9 cellular contexts compared by ENCODE assay signal in the genomic region with DNA sequence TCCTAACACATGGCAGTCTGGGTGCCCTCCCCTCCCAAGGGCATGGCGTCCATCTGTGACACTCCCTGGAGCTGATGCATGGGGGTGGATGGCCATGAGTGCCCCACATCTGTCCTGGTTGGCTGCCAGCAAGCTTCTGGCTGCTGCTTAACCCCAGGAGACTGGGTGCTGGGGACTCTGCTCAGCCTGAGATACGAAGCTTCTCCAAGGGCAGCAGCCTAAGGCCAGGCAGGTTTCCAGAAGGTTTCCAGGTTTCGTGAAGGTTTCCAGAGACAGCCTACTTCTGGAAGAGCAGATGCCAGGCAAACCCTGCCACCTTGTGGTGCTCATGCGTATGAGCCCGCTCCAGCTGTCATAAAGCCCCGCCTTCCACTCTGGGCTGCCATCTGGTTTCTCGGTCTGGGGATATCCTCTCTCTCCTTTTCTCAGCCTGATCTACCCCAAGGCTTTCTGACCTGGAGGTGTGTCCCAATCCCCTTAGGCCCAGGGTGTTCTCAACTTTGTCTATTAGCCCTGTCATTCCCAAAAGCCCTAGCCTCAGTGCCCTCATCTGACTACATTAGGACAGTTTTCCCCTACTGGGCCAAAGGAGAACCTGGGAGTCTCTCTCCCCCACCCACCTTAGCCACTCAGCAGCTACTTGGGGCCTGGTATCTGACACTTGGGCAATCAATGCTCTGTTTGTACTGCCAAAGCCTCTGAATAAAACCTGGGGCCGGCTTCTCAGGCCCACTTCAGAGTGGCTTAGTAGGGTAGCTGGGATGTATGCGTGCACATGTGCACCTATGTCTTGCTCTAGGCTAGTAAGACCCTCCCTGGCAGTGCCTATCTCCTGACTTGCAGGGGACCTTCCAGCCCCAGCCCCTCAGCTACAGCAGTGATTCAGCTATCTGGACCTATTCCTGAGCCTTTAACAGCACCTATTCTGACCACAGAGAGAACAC. TPM values are rescaled to one million over a fixed set of nuclear protein-coding genes. Genes with fewer than 3 reads are reported as not detected.
DNase-seq lines count a peak whose midpoint lies in the region; ATAC-seq, FAIRE-seq and TF ChIP-seq lines count a peak whose summit lies in the region.
"Had no signal": no experiment of that assay in that cellular context is flagged by ENCODE, and none has a peak within 500 bp of the region (broad histone marks: within the 10 kb centered on the region; RNA-seq: fewer than 3 reads in every experiment).

No MANE protein-coding gene starts in this region.

- H3K36me3 ChIP-seq in breast epithelium (no peaks in the 10 kb centered on the region), keratinocyte (ENCODE audit: control insufficient read depth in 2 of 2, extremely low read depth in 1 of 2, insufficient read depth in 2 of 2, low read length in 2 of 2) (peaks cover 3 to 9% of the 10 kb centered on the region in 2 experiments)

- peak; percentile 93 for ATAC-seq in GM18498 (IDR thresholded peaks at IDR 0.05; ENCODE audit: unreplicated experiment)
- ATAC-seq in HG02759 (IDR thresholded peaks at IDR 0.05; ENCODE audit: unreplicated experiment), result peak; percentile 94
- peak; percentile 97 for ATAC-seq in SK-N-SH treated with all-trans-retinoic acid at 6 μM for 48 hours

- H3K9me3 ChIP-seq in breast epithelium (no peaks in the 10 kb centered on the region), keratinocyte (ENCODE audit: control insufficient read depth, low read depth, low read length) (no peaks in the 10 kb centered on the region)
- H3K9me3 ChIP-seq: neutrophil had no signal

- H3K27ac ChIP-seq in breast epithelium (no peak overlapping the region), keratinocyte (ENCODE audit: control insufficient read depth, insufficient read depth, low read length) (no peak overlapping the region)
- H3K27ac ChIP-seq: neutrophil had no signal

- no peak overlapping the region for H3K9ac ChIP-seq in keratinocyte (ENCODE audit: control insufficient read depth, extremely low read depth, insufficient read depth, low read length)

- H3K27me3 ChIP-seq in breast epithelium (peaks cover 0 to 1% of the 10 kb centered on the region in 2 donors), keratinocyte (ENCODE audit: control insufficient read depth, extremely low read depth, insufficient read depth, low read length) (no peaks in the 10 kb centered on the region)
- H3K27me3 ChIP-seq: neutrophil had no signal

- DNase-seq in ACHN (peak; percentile 64), NB4 (ENCODE audit: low read depth) (peak; percentile 70), breast epithelium (ENCODE audit: low spot score in 2 of 2) (peak in 1 of 2 donors; percentile 25), keratinocyte (ENCODE audit: low read depth, low spot score) (no peak)
- peak; percentile 31 for DNase-seq in stimulated activated CD4-positive, alpha-beta T cell treated with anti-CD3 and anti-CD28 coated beads, Interleukin-4, amount 100 ng/mL, for 24 hours

- FAIRE-seq in keratinocyte (lab: Jason Lieb, UNC), result peak; percentile 69

- in situ Hi-C loops in ACHN (cut with HindIII; ENCODE audit: low pct_ligation_motif_present, low pct_unique_long_range_greater_than_20kb, low sequenced_read_pairs), result no loop called here

- TF ChIP-seq CTCF in NB4 (IDR thresholded peaks at IDR 0.05; ENCODE audit: low read depth, low read length) (peak; percentile 87), breast epithelium (IDR thresholded peaks at IDR 0.05) (peak in 2 of 3 donors; percentile 42 to 52), keratinocyte (optimal IDR thresholded peaks at IDR 0.05 in 1 of 3, IDR thresholded peaks at IDR 0.05 in 1 of 3, conservative IDR thresholded peaks at IDR 0.05 in 1 of 3; ENCODE audit: extremely low read depth in 1 of 3, insufficient read depth in 2 of 3, low read length in 3 of 3) (peak; percentile 89 to 93 (median 93))

- no peaks in the 10 kb centered on the region for H4K20me1 ChIP-seq in keratinocyte (ENCODE audit: control insufficient read depth, extremely low read depth, insufficient read depth, low read length)

- intact Hi-C loops in breast epithelium (cut with DNase I; ENCODE audit: low total_unique reads), result no loop called here

- dilution Hi-C loops in keratinocyte (cut with MboI; ENCODE audit: extremely low pct_ligation_motif_present, low sequenced_read_pairs), result no loop called here

- no peak for TF ChIP-seq POLR2A in NB4 (IDR thresholded peaks at IDR 0.05; ENCODE audit: extremely low read depth, insufficient read length)
- no peak for TF ChIP-seq POLR2A in breast epithelium (IDR thresholded peaks at IDR 0.05)

- no peak overlapping the region for H2AFZ ChIP-seq in keratinocyte (ENCODE audit: control insufficient read depth, low read length)

- no peaks in the 10 kb centered on the region for H3K9me1 ChIP-seq in keratinocyte (ENCODE audit: control insufficient read depth, extremely low read depth, insufficient read depth, low read length)

- H3K4me2 ChIP-seq in keratinocyte (ENCODE audit: control insufficient read depth, extremely low read depth, insufficient read depth, low read depth, low read length), result no peak overlapping the region

- no peaks in the 10 kb centered on the region for H3K79me2 ChIP-seq in keratinocyte (ENCODE audit: control insufficient read depth, insufficient read depth, low read length)

- no peak overlapping the region for H3K4me3 ChIP-seq in NB4 (ENCODE audit: low read depth, low read length)
- no peak overlapping the region for H3K4me3 ChIP-seq in breast epithelium
- no peak overlapping the region for H3K4me3 ChIP-seq in keratinocyte (ENCODE audit: control insufficient read depth in 2 of 3, extremely low read depth in 1 of 3, insufficient read depth in 2 of 3, low read depth in 1 of 3, low read length in 3 of 3)

- H3K4me1 ChIP-seq in breast epithelium, result no peaks in the 10 kb centered on the region
- H3K4me1 ChIP-seq in keratinocyte (ENCODE audit: control insufficient read depth, extremely low read depth, insufficient read depth, low read length), result no peaks in the 10 kb centered on the region

TF ChIP-seq in SK-N-SH treated with all-trans-retinoic acid at 6 μM for 48 hours, 23 proteins besides CTCF, POLR2A, EP300 and RAD21:
- no peak for TF ChIP-seq PPARA (CRISPR knock-in tag; IDR thresholded peaks at IDR 0.05; ENCODE audit: borderline replicate concordance)
- peak; percentile 76; the same call in 1 of the 2 replicates for TF ChIP-seq TCF4 (CRISPR knock-in tag; IDR thresholded peaks at IDR 0.05; ENCODE audit: borderline replicate concordance)

RNA-seq across cellular contexts. Expression of gene MRPL46, which starts 12.0 kb away (rescaled TPM):
- total RNA-seq in breast epithelium, result 10 to 100 TPM; 19.0 to 25.0 (median 20.8) TPM
- polyA plus RNA-seq in keratinocyte, result 25.2 to 28.6 TPM (median 26.3 TPM) in 3 replicates
- polyA plus RNA-seq in keratinocyte (2011; ENCODE audit: low read depth), result 19.4 TPM
- 17.5 and 26.4 TPM in 2 replicates for polyA plus RNA-seq in keratinocyte (2011; cell fraction: cytosol; rRNA removed)
- 19.5 and 22.6 TPM in 2 replicates for polyA plus RNA-seq in keratinocyte (2011; cell fraction: nucleus; rRNA removed)
- polyA plus RNA-seq in keratinocyte (2012; ENCODE audit: low replicate concordance), result 16.1 and 24.2 TPM in 2 replicates
- 4.6 to 5.9 TPM (median 5.1 TPM) in 3 replicates for polyA minus RNA-seq in keratinocyte
- polyA minus RNA-seq in keratinocyte (2011; cell fraction: cytosol; rRNA and poly(A)+ RNA removed), result 8.2 TPM
- polyA minus RNA-seq in keratinocyte (2011; cell fraction: nucleus; rRNA and poly(A)+ RNA removed), result 3.6 and 4.6 TPM in 2 replicates

RNA-seq across cellular contexts. Expression of gene MRPS11, which starts 12.4 kb away (rescaled TPM):
- total RNA-seq in breast epithelium, result 10 to 100 TPM; 23.4 to 26.7 (median 25.6) TPM
- 60.9 to 74.2 TPM (median 64.3 TPM) in 3 replicates for polyA plus RNA-seq in keratinocyte
- polyA plus RNA-seq in keratinocyte (2011; ENCODE audit: low read depth), result 19.4 TPM
- 58.3 and 75.2 TPM in 2 replicates for polyA plus RNA-seq in keratinocyte (2011; cell fraction: cytosol; rRNA removed)
- 35.0 and 47.2 TPM in 2 replicates for polyA plus RNA-seq in keratinocyte (2011; cell fraction: nucleus; rRNA removed)
- polyA plus RNA-seq in keratinocyte (2012; ENCODE audit: low replicate concordance), result 24.0 and 53.5 TPM in 2 replicates
- polyA minus RNA-seq in keratinocyte, result 20.4 to 33.3 TPM (median 28.2 TPM) in 3 replicates
- 36.6 TPM for polyA minus RNA-seq in keratinocyte (2011; cell fraction: cytosol; rRNA and poly(A)+ RNA removed)
- 8.9 and 16.1 TPM in 2 replicates for polyA minus RNA-seq in keratinocyte (2011; cell fraction: nucleus; rRNA and poly(A)+ RNA removed)
